8 cellular contexts compared by ENCODE assay signal in the genomic region with DNA sequence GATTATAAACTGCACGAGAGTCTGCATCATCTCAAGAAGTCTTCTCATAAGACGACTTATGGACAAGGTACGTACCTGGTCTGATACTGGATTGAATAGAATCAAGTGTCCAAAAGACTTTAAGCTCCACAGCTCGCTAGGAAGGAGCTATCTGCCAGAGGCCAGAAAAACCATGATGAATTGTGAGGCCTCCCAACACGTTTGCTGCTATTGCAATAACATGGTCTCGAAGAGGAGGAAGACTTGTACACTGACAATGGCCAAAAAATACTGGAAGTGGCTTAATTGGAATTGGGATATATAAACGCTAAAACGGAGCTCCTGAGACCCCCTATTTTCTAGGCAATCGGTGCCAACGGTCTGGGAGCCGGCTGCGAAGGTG. TPM values are rescaled to one million over a fixed set of nuclear protein-coding genes. Genes with fewer than 3 reads are reported as not detected.
A peak's percentile ranks its signal among the peaks of the same experiment; 100 is the strongest.
DNase-seq lines count a peak whose midpoint lies in the region; ATAC-seq, FAIRE-seq and TF ChIP-seq lines count a peak whose summit lies in the region.

No MANE protein-coding gene starts in this region.

- no peak for TF ChIP-seq POLR2A in adrenal gland (IDR thresholded peaks at IDR 0.05)

- H3K4me3 ChIP-seq in AG04450 (ENCODE audit: low read depth, low read length) (peak overlapping the region; percentile 96), adrenal gland (peak overlapping the region; percentile 52 to 98 (median 62)), subcutaneous abdominal adipose tissue (ENCODE audit: low read depth in 1 of 5, low read length in 5 of 5) (peak overlapping the region; percentile 92 to 96 (median 94))

- H3K27ac ChIP-seq in AG04450 (ENCODE audit: low read depth, low read length) (no peak overlapping the region), adrenal gland (peak overlapping the region in 4 of 5 donors; percentile 33 to 87 (median 64)), subcutaneous abdominal adipose tissue (ENCODE audit: low read depth, low read length) (peak overlapping the region; percentile 74)

- intact Hi-C loops in adrenal gland (cut with DNase I): no loop called here

- H3K9ac ChIP-seq in subcutaneous abdominal adipose tissue (ENCODE audit: low read length in 5 of 5): peak overlapping the region in 4 of 5 donors; percentile 68 to 83 (median 78)

- H3K27me3 ChIP-seq in AG04450 (ENCODE audit: control insufficient read depth, insufficient read depth, low read length) (peaks cover 2% of the 10 kb centered on the region), adrenal gland (no peaks in the 10 kb centered on the region), subcutaneous abdominal adipose tissue (ENCODE audit: control insufficient read depth in 5 of 5, insufficient read depth in 4 of 5, low read length in 5 of 5) (no peaks in the 10 kb centered on the region)

- WGBS in adrenal gland, 4 donors: 5 to 11% (median 8%) methylated on average over 12 of the region's 12 CpGs

- H3K36me3 ChIP-seq in adrenal gland (replicated peaks in 1 of 2) (no peaks in the 10 kb centered on the region), subcutaneous abdominal adipose tissue (ENCODE audit: control insufficient read depth in 5 of 5, insufficient read depth in 5 of 5, low read length in 5 of 5) (no peaks in the 10 kb centered on the region)

- POLR2A ChIA-PET in AG04450 (lab: Yijun Ruan, JAX): interaction anchor here (1.2 to 1.6 kb wide), 2 partner anchors 11 to 98 kb away, joined by 4 to 64 read pairs; a partner anchor contains a TSS

- no peak for TF ChIP-seq CTCF in AG04450 (IDR thresholded peaks at IDR 0.05; ENCODE audit: low read depth, low read length)
- no peak for TF ChIP-seq CTCF in adrenal gland (IDR thresholded peaks at IDR 0.05)

- no peak for DNase-seq in AG04450 (ENCODE audit: low read depth, low spot score)
- DNase-seq in HT-29 (ENCODE audit: low spot score): peak; percentile 30
- no peak for DNase-seq in adrenal gland
- DNase-seq in inferior parietal cortex (ENCODE audit: extremely low spot score): peak; percentile 56
- DNase-seq in RCC 7860 (ENCODE audit: low spot score): no peak
- DNase-seq in KG1 (lab: John Stamatoyannopoulos, UW): no peak

- no peak for FAIRE-seq in RCC 7860 (lab: Jason Lieb, UNC)

- H3K4me1 ChIP-seq in adrenal gland (replicated peaks in 1 of 2) (peaks cover 0 to 6% of the 10 kb centered on the region in 2 donors), subcutaneous abdominal adipose tissue (ENCODE audit: control insufficient read depth in 5 of 5, insufficient read depth in 5 of 5, low read length in 5 of 5) (peaks cover 0 to 15% (median 13%) of the 10 kb centered on the region in 5 donors)

- H3K9me3 ChIP-seq in AG04450 (ENCODE audit: control insufficient read depth, insufficient read depth, low read length) (no peaks in the 10 kb centered on the region; the same call in 1 of the 2 replicates), adrenal gland (replicated peaks in 1 of 3) (no peaks in the 10 kb centered on the region), subcutaneous abdominal adipose tissue (ENCODE audit: control insufficient read depth in 5 of 5, low read length in 5 of 5) (no peaks in the 10 kb centered on the region)

- ATAC-seq in HG03342 (IDR thresholded peaks at IDR 0.05; ENCODE audit: unreplicated experiment): no peak

- CTCF ChIA-PET in AG04450 (lab: Charles Lee): interaction anchor here (0.6 to 1.4 kb wide), 2 partner anchors 115 to 664 kb away, joined by 4 to 7 read pairs; no protein-coding TSS in a partner anchor

RNA-seq across cellular contexts. Expression of a gene that starts 0.5 kb away (rescaled TPM):
- polyA plus RNA-seq in AG04450 (2011; rRNA removed) (1.3 and 1.9 TPM in 2 replicates), adrenal gland (1 to 10 TPM; 2.4 to 6.8 (median 3.3) TPM)
- 0.69 and 0.78 TPM in 2 replicates for polyA minus RNA-seq in AG04450 (2011; rRNA and poly(A)+ RNA removed)
- total RNA-seq in HT-29 (2014; rRNA removed; shearing (Covaris generic)): 0.20 and 0.42 TPM in 2 replicates
- 1 to 10 TPM; 2.4 to 6.6 (median 3.8) TPM for total RNA-seq in adrenal gland

RNA-seq across cellular contexts. Expression of a gene that starts 11.2 kb away (rescaled TPM):
- polyA plus RNA-seq in AG04450 (2011; rRNA removed) (24.4 and 33.8 TPM in 2 replicates), adrenal gland (100 to 1,000 TPM in 1 of 3 donors, 10 to 100 TPM in 2; 45.3 to 122 (median 53.3) TPM)
- 4.6 and 11.5 TPM in 2 replicates for polyA minus RNA-seq in AG04450 (2011; rRNA and poly(A)+ RNA removed)
- total RNA-seq in HT-29 (2014; rRNA removed; shearing (Covaris generic)): 7.0 and 8.0 TPM in 2 replicates
- 10 to 100 TPM; 27.7 to 85.5 (median 45.0) TPM for total RNA-seq in adrenal gland

RNA-seq across cellular contexts. Expression of a gene that starts 50.9 kb away (rescaled TPM):
- polyA plus RNA-seq in AG04450 (2011; rRNA removed) (26.1 and 31.4 TPM in 2 replicates), adrenal gland (10 to 100 TPM; 15.1 to 80.8 (median 17.5) TPM)
- 22.9 and 29.1 TPM in 2 replicates for polyA minus RNA-seq in AG04450 (2011; rRNA and poly(A)+ RNA removed)
- 57.6 and 59.4 TPM in 2 replicates for total RNA-seq in HT-29 (2014; rRNA removed; shearing (Covaris generic))
- total RNA-seq in adrenal gland: 10 to 100 TPM; 41.6 to 71.4 (median 60.7) TPM

RNA-seq across cellular contexts. Expression of a gene that starts 51.9 kb away (rescaled TPM):
- polyA plus RNA-seq in AG04450 (2011; rRNA removed): 103 and 113 TPM in 2 replicates
- polyA minus RNA-seq in AG04450 (2011; rRNA and poly(A)+ RNA removed): 184 and 191 TPM in 2 replicates
- total RNA-seq in HT-29 (2014; rRNA removed; shearing (Covaris generic)): 67.7 and 68.9 TPM in 2 replicates
- 100 to 1,000 TPM; 128 to 263 (median 208) TPM for total RNA-seq in adrenal gland
- polyA plus RNA-seq in adrenal gland: 100 to 1,000 TPM; 246 to 386 (median 284) TPM

Comparison
In these comparisons a context has a peak if more than half of its experiments do, and no peak if none do; other contexts are left out.
1. DNase-seq: peak in HT-29 (single experiment) and inferior parietal cortex (single experiment); none in AG04450 (single experiment), adrenal gland (0 of 7), RCC 7860 (single experiment) and KG1 (single experiment).
2. Peak in every context shown above with its lines, with median percentiles within 50 percentile points of each other: H3K4me3 ChIP-seq.